Comparison of ENCODE assay signal across 1 cellular context in genomic region chr13:36345438-36346221, GRCh38.
TF ChIP-seq lines count a peak whose summit lies in the region.

No MANE protein-coding gene starts in this region.

TF ChIP-seq in K562, 482 proteins besides CTCF, POLR2A, EP300 and RAD21 (continued from another document and continues in another):
- TF ChIP-seq POLR2AphosphoS5 (IDR thresholded peaks at IDR 0.05; ENCODE audit: control insufficient read depth, insufficient read depth, low read depth, low read length) (0 out of 2 replicates have a peak, but pooled peaks have one; percentile 23), POLR2B (IDR thresholded peaks at IDR 0.05; ENCODE audit: low read depth, partially characterized antibody) (peak; percentile 34), NR4A1 (CRISPR knock-in tag; IDR thresholded peaks at IDR 0.05) (no peak), NR4A1 (tag; IDR thresholded peaks at IDR 0.05) (no peak), NFE2L1 (tag; IDR thresholded peaks at IDR 0.05; ENCODE audit: borderline replicate concordance, low read depth) (peak; percentile 66; the same call in 1 of the 2 replicates), PHF8 (IDR thresholded peaks at IDR 0.05; ENCODE audit: borderline replicate concordance, low read length) (peak; percentile 45; the same call in 1 of the 2 replicates), EHMT2 (IDR thresholded peaks at IDR 0.05) (no peak), TEAD2 (tag; IDR thresholded peaks at IDR 0.05) (peak; percentile 71; the same call in 1 of the 2 replicates), ZBTB7A (IDR thresholded peaks at IDR 0.05; ENCODE audit: borderline replicate concordance, control insufficient read depth, low read depth, low read length) (peak; percentile 67; the same call in 1 of the 2 replicates), UBTF (IDR thresholded peaks at IDR 0.05; ENCODE audit: borderline replicate concordance in 1 of 2, low read depth in 2 of 2, low read length in 2 of 2) (no peak), MAFG (tag; conservative IDR thresholded peaks at IDR 0.05) (peak; percentile 89), TAF9B (IDR thresholded peaks at IDR 0.05; ENCODE audit: partially characterized antibody) (peak; percentile 49), MTA3 (IDR thresholded peaks at IDR 0.05; ENCODE audit: borderline replicate concordance) (peak; percentile 41; the same call in 1 of the 2 replicates), CTBP1 (IDR thresholded peaks at IDR 0.05; ENCODE audit: borderline replicate concordance) (peak; percentile 10; the same call in 1 of the 2 replicates), SMAD1 (IDR thresholded peaks at IDR 0.05; ENCODE audit: low read depth, low read length, partially characterized antibody) (peak; percentile 49), TAF1 (IDR thresholded peaks at IDR 0.05; ENCODE audit: control insufficient read depth, extremely low read depth, insufficient read depth, low read length, severe bottlenecking) (peak; percentile 49), C11orf30 (IDR thresholded peaks at IDR 0.05; ENCODE audit: low read depth) (peak; percentile 85), RBM17 (IDR thresholded peaks at IDR 0.05; ENCODE audit: borderline replicate concordance, low read depth, low read length) (no peak), GTF2E2 (tag; IDR thresholded peaks at IDR 0.05) (peak; percentile 43; the same call in 1 of the 2 replicates), ZFX (CRISPR knock-in tag; IDR thresholded peaks at IDR 0.05) (peak; percentile 74), BRF2 (IDR thresholded peaks at IDR 0.05; ENCODE audit: borderline replicate concordance, insufficient read depth, insufficient read length) (no peak), E2F4 (CRISPR knock-in tag; IDR thresholded peaks at IDR 0.05; ENCODE audit: low read depth) (no peak), FOXA3 (CRISPR knock-in tag; conservative IDR thresholded peaks at IDR 0.05 in 1 of 2, IDR thresholded peaks at IDR 0.05 in 1 of 2) (peak; percentile 54 to 61; a peak in 2 of 4 replicates), CREB1 (IDR thresholded peaks at IDR 0.05) (peak; percentile 73), CREB1 (CRISPR knock-in tag; IDR thresholded peaks at IDR 0.05) (0 out of 2 replicates have a peak, but pooled peaks have one; percentile 25), ZNF316 (IDR thresholded peaks at IDR 0.05) (peak; percentile 86), SPI1 (IDR thresholded peaks at IDR 0.05; ENCODE audit: borderline replicate concordance, low read depth, low read length) (peak; percentile 72; the same call in 1 of the 2 replicates), ZNF766 (CRISPR knock-in tag; conservative IDR thresholded peaks at IDR 0.05) (no peak), CXXC5 (CRISPR knock-in tag; IDR thresholded peaks at IDR 0.05) (peak; percentile 44; the same call in 1 of the 2 replicates), TEAD1 (CRISPR knock-in tag; IDR thresholded peaks at IDR 0.05) (peak in 1 of 2 experiments; percentile 77; a peak in 1 of 4 replicates), MTA1 (IDR thresholded peaks at IDR 0.05; ENCODE audit: borderline replicate concordance) (peak; percentile 60; the same call in 1 of the 2 replicates), ETS1 (conservative IDR thresholded peaks at IDR 0.05; ENCODE audit: control insufficient read depth, low read depth, low read length) (no peak), PML (IDR thresholded peaks at IDR 0.05; ENCODE audit: low read length) (0 out of 2 replicates have a peak, but pooled peaks have one; percentile 37), JUND (IDR thresholded peaks at IDR 0.05; ENCODE audit: borderline replicate concordance, low read depth, low read length) (0 out of 2 replicates have a peak, but pooled peaks have one; percentile 4), JUND (tag; IDR thresholded peaks at IDR 0.05; ENCODE audit: borderline replicate concordance, low read depth, low read length) (no peak), NKRF (IDR thresholded peaks at IDR 0.05; ENCODE audit: borderline replicate concordance) (peak; percentile 24; the same call in 1 of the 2 replicates), MGA (IDR thresholded peaks at IDR 0.05) (peak; percentile 40; the same call in 1 of the 2 replicates), POLR2H (tag; IDR thresholded peaks at IDR 0.05; ENCODE audit: low read depth) (peak; percentile 55), SMARCA4 (IDR thresholded peaks at IDR 0.05) (0 out of 2 replicates have a peak, but pooled peaks have one; percentile 22), ZNF655 (CRISPR knock-in tag; IDR thresholded peaks at IDR 0.05) (no peak)
